ENCODE assay signal across 32 cellular contexts in genomic region chr3:175512700-175513099, GRCh38.
DNase-seq lines count a peak whose midpoint lies in the region; ATAC-seq and TF ChIP-seq lines count a peak whose summit lies in the region.
"Had no signal": no experiment of that assay in that cellular context is flagged by ENCODE, and none has a peak within 500 bp of the region (broad histone marks: within the 10 kb centered on the region; RNA-seq: fewer than 3 reads in every experiment).

No MANE protein-coding gene starts in this region.

- WGBS in neuronal stem cell (ENCODE audit: extremely low coverage in 2 of 2, insufficient read length in 2 of 2, insufficient replicate concordance in 1 of 2), 2 donors: no CpG with 5 or more reads among the region's 2 CpGs
- 43 to 55% methylated on average over 2 of the region's 2 CpGs for WGBS in esophagus squamous epithelium, 2 donors

- H3K18ac ChIP-seq in neuronal stem cell (ENCODE audit: low read length): no peak overlapping the region

- no peak overlapping the region for H2AFZ ChIP-seq in neuronal stem cell (ENCODE audit: low read length)

- H3K27me3 ChIP-seq in neuronal stem cell (ENCODE audit: control insufficient read depth in 3 of 3, insufficient read depth in 3 of 3, low read depth in 1 of 3, low read length in 3 of 3) (no peaks in the 10 kb centered on the region), esophagus squamous epithelium (no peaks in the 10 kb centered on the region)
- H3K27me3 ChIP-seq: body of pancreas, right atrium auricular region, uterus had no signal

- TF ChIP-seq POLR2A in esophagus squamous epithelium (IDR thresholded peaks at IDR 0.05): no peak

- H2BK12ac ChIP-seq in neuronal stem cell (ENCODE audit: low read length): no peak overlapping the region

- no peak overlapping the region for H2AK5ac ChIP-seq in neuronal stem cell (ENCODE audit: low read depth, low read length)

- intact Hi-C loops in head of caudate nucleus (cut with DNase I): no loop called here
- intact Hi-C loops in esophagus squamous epithelium (cut with DNase I): no loop called here

- H3K4me1 ChIP-seq in neuronal stem cell (ENCODE audit: control insufficient read depth in 2 of 2, insufficient read depth in 1 of 2, low read depth in 1 of 2, low read length in 2 of 2) (peaks cover 7 to 16% of the 10 kb centered on the region in 2 donors), esophagus squamous epithelium (no peaks in the 10 kb centered on the region)
- H3K4me1 ChIP-seq: body of pancreas, right atrium auricular region, uterus had no signal

- no peak for TF ChIP-seq CTCF in esophagus squamous epithelium (IDR thresholded peaks at IDR 0.05)

- no peak overlapping the region for H3K9ac ChIP-seq in neuronal stem cell (ENCODE audit: low read depth, low read length, poor library complexity)

- no peak overlapping the region for H3K14ac ChIP-seq in neuronal stem cell (ENCODE audit: low read length)

- H3K4me2 ChIP-seq in neuronal stem cell (ENCODE audit: insufficient read depth, low read length, poor library complexity, severe bottlenecking): peak overlapping the region; percentile 43

- H3K23ac ChIP-seq in neuronal stem cell (ENCODE audit: low read depth, low read length, poor library complexity): no peak overlapping the region

- no peak overlapping the region for H2BK5ac ChIP-seq in neuronal stem cell (ENCODE audit: low read length)

- H3K9me3 ChIP-seq in neuronal stem cell (replicated peaks in 1 of 2; ENCODE audit: control insufficient read depth in 2 of 2, insufficient read depth in 1 of 2, low read depth in 1 of 2, low read length in 2 of 2) (peaks cover 0 to 32% of the 10 kb centered on the region in 2 donors), esophagus squamous epithelium (no peaks in the 10 kb centered on the region)
- H3K9me3 ChIP-seq: body of pancreas, right atrium auricular region, thoracic aorta, uterus had no signal

- no peak overlapping the region for H2BK120ac ChIP-seq in neuronal stem cell (ENCODE audit: low read depth, low read length)

- no peak overlapping the region for H2BK15ac ChIP-seq in neuronal stem cell (ENCODE audit: low read length)

- H4K91ac ChIP-seq in neuronal stem cell (ENCODE audit: low read depth, low read length, poor library complexity): no peak overlapping the region

- ATAC-seq in HG02588 (IDR thresholded peaks at IDR 0.05; ENCODE audit: unreplicated experiment): no peak
- no peak for ATAC-seq in GM19395 (IDR thresholded peaks at IDR 0.05; ENCODE audit: unreplicated experiment)
- ATAC-seq: activated naive CD8-positive, alpha-beta T cell treated with anti-CD3 and anti-CD28 coated beads, Interleukin-2, amount 50 U/mL, for 24 hours; body of pancreas; naive thymus-derived CD4-positive, alpha-beta T cell had no signal

- DNase-seq in C1 segment of cervical spinal cord (lab: John Stamatoyannopoulos, UW) (peak in 8 of 14 donors; percentile 6 to 38 (median 32)), anterior cingulate cortex (lab: John Stamatoyannopoulos, UW) (peak in 35 of 58 donors; percentile 1 to 74 (median 21)), head of caudate nucleus (peak in 39 of 42 donors; percentile 10 to 82 (median 53)), neuronal stem cell (ENCODE audit: low spot score) (peak; percentile 49), EL (no peak), esophagus squamous epithelium (lab: John Stamatoyannopoulos, UW) (no peak)
- DNase-seq: 8988T; activated CD4-positive, alpha-beta T cell treated with anti-CD3 and anti-CD28 coated beads, Interleukin-2, amount 10 ng/mL, durations not matched to agents 24 days and 14 days; activated gamma-delta T cell treated with Interleukin-2 at 50 U/mL for 16 hours; activated naive CD8-positive, alpha-beta T cell treated with anti-CD3 and anti-CD28 coated beads, Interleukin-2, amount 50 U/mL, for 24 hours; activated T-cell treated with anti-CD3 and anti-CD28 coated beads, Interleukin-2, amount 50 U/mL, for 1 hour; body of pancreas; DMS79; GF-D8; GOT3; HFFc6; kidney; naive thymus-derived CD4-positive, alpha-beta T cell; NCI-H1092; NCI-H1694; NCI-H446 treated with DMSO at 0.1 percent for 48 hours; NCI-H82; SIG-M5; small intestine; stimulated activated naive CD4-positive, alpha-beta T cell treated with Interleukin-2 at 50 U/mL for 16 hours; T1000; uterus; WERI-Rb-1 had no signal

- H3K4me3 ChIP-seq in neuronal stem cell (ENCODE audit: low read length in 2 of 2) (no peak overlapping the region), esophagus squamous epithelium (no peak overlapping the region)
- H3K4me3 ChIP-seq: body of pancreas, right atrium auricular region, thoracic aorta, uterus had no signal

- H4K8ac ChIP-seq in neuronal stem cell (ENCODE audit: low read depth, low read length): no peak overlapping the region

- H3K36me3 ChIP-seq in neuronal stem cell (replicated peaks in 1 of 2; ENCODE audit: control insufficient read depth in 2 of 2, insufficient read depth in 2 of 2, low read length in 2 of 2): no peaks in the 10 kb centered on the region
- H3K36me3 ChIP-seq in esophagus squamous epithelium: no peaks in the 10 kb centered on the region
- H3K36me3 ChIP-seq: right atrium auricular region, thoracic aorta, uterus, WERI-Rb-1 had no signal

- H3K79me1 ChIP-seq in neuronal stem cell (ENCODE audit: low read depth, low read length): no peaks in the 10 kb centered on the region

- H3K4ac ChIP-seq in neuronal stem cell (ENCODE audit: low read length): no peak overlapping the region

- H3K27ac ChIP-seq in neuronal stem cell (replicated peaks; ENCODE audit: low read length): no peak overlapping the region
- no peak overlapping the region for H3K27ac ChIP-seq in esophagus squamous epithelium
- H3K27ac ChIP-seq: body of pancreas, right atrium auricular region, thoracic aorta, uterus, WERI-Rb-1 had no signal

Comparison
In these comparisons a context has a peak if more than half of its experiments do, and no peak if none do; other contexts are left out.
1. DNase-seq: peak in C1 segment of cervical spinal cord (8 of 14), anterior cingulate cortex (35 of 58), head of caudate nucleus (39 of 42) and neuronal stem cell (single experiment); none in EL (single experiment) and esophagus squamous epithelium (single experiment).